8 cellular contexts compared by ENCODE assay signal in the genomic region with DNA sequence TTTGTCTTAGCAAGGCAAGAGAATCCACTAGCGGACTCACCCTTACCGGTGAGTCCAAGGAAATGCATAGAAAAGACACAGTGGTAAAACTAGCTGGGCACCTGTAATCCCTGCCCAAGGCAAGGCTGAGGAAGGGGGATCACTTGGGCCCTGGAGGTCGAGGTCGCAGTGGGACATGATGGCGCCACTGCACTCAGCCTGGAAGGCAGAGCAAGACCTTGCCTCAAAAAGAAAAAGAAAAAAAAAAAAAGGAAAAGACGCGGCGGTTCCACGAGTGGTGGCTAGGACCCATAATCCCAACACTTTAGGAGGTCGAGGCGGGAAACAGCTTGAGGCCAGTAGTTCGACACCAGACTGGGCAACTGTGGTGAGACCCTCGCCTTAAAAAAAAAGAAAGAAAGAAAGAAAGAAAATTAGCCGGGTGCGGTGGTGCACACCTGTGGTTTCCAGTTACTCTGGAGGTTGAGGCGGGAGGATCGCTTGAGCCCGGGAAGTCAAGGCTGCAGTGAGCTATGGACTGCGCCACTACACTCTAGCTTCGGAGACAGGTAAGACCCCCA. TPM values are rescaled to one million over a fixed set of nuclear protein-coding genes. Genes with fewer than 3 reads are reported as not detected.
DNase-seq lines count a peak whose midpoint lies in the region; ATAC-seq and TF ChIP-seq lines count a peak whose summit lies in the region.

No MANE protein-coding gene starts in this region.

- ATAC-seq in naive B cell (ENCODE audit: low read depth in 2 of 2) (no peak), HG03196 (IDR thresholded peaks at IDR 0.05; ENCODE audit: unreplicated experiment) (no peak), HG03565 (IDR thresholded peaks at IDR 0.05; ENCODE audit: unreplicated experiment) (no peak), HG03457 (IDR thresholded peaks at IDR 0.05; ENCODE audit: unreplicated experiment) (no peak)

- peak overlapping the region; percentile 89 to 98 (median 96) for H3K27ac Mint-ChIP-seq in naive B cell

- H4K20me1 ChIP-seq in Karpas-422 (ENCODE audit: insufficient read depth, low read depth, low read length), result no peaks in the 10 kb centered on the region

- H3K9ac ChIP-seq in Karpas-422 (ENCODE audit: low read length) (peak overlapping the region; percentile 73), colonic mucosa (ENCODE audit: low read depth in 2 of 2, low read length in 2 of 2) (peak overlapping the region; percentile 52 to 77)

- H3K9me3 Mint-ChIP-seq in naive B cell, result peaks cover 0 to 4% (median 0%) of the 10 kb centered on the region in 7 donors

- intact Hi-C loops in colonic mucosa (cut with DNase I), result no loop called here

- H3K27me3 ChIP-seq in ACC112 (ENCODE audit: insufficient read depth, low read length) (no peaks in the 10 kb centered on the region), Karpas-422 (ENCODE audit: low read length) (no peaks in the 10 kb centered on the region), colonic mucosa (no peaks in the 10 kb centered on the region)

- H3K4me2 ChIP-seq in Karpas-422 (ENCODE audit: low read depth, low read length, poor library complexity, severe bottlenecking), result peak overlapping the region; percentile 78

- H3K9me2 ChIP-seq in Karpas-422 (replicated peaks; ENCODE audit: insufficient read depth, low read length), result no peaks in the 10 kb centered on the region

- H3K4me3 ChIP-seq in ACC112 (ENCODE audit: low read depth, low read length), result peak overlapping the region; percentile 79
- H3K4me3 ChIP-seq in Karpas-422 (ENCODE audit: low read length), result peak overlapping the region; percentile 67
- peak overlapping the region; percentile 47 for H3K4me3 ChIP-seq in colonic mucosa

- H3K36me3 ChIP-seq in ACC112 (ENCODE audit: insufficient read depth, low read length) (no peaks in the 10 kb centered on the region), Karpas-422 (ENCODE audit: insufficient read depth, low read length) (no peaks in the 10 kb centered on the region), colonic mucosa (no peaks in the 10 kb centered on the region)

- no peak for DNase-seq in Karpas-422
- no peak for DNase-seq in colonic mucosa
- DNase-seq in naive B cell, result no peak
- no peak for DNase-seq in DMS53 (lab: John Stamatoyannopoulos, UW)

- H3K27me3 Mint-ChIP-seq in naive B cell, result no peaks in the 10 kb centered on the region

- no peak for TF ChIP-seq CTCF in colonic mucosa (IDR thresholded peaks at IDR 0.05)

- H3K36me3 Mint-ChIP-seq in naive B cell, result peaks cover 0 to 14% of the 10 kb centered on the region in 2 donors

- H2AFZ ChIP-seq in ACC112 (ENCODE audit: low read length, unreplicated experiment) (peak overlapping the region; percentile 84), Karpas-422 (ENCODE audit: low read length) (peak overlapping the region; percentile 95; the same call in 1 of the 2 replicates)

- peaks cover 23 to 55% (median 47%) of the 10 kb centered on the region in 3 donors for H3K4me1 Mint-ChIP-seq in naive B cell

- no peak overlapping the region for H3K27ac ChIP-seq in ACC112 (ENCODE audit: low read depth, low read length)
- H3K27ac ChIP-seq in Karpas-422 (ENCODE audit: low read length), result no peak overlapping the region
- H3K27ac ChIP-seq in colonic mucosa, result peak overlapping the region; percentile 76

- H3K4me1 ChIP-seq in ACC112 (ENCODE audit: control insufficient read depth, insufficient read depth, low read length, unreplicated experiment) (peaks cover 16% of the 10 kb centered on the region), Karpas-422 (ENCODE audit: low read length) (peaks cover 10% of the 10 kb centered on the region), colonic mucosa (peaks cover 9% of the 10 kb centered on the region)

- H3K79me2 ChIP-seq in ACC112 (ENCODE audit: control insufficient read depth, insufficient read depth, low read length, unreplicated experiment) (peaks cover 16% of the 10 kb centered on the region), Karpas-422 (ENCODE audit: low read length) (no peaks in the 10 kb centered on the region)

- H3K9me3 ChIP-seq in Karpas-422 (ENCODE audit: low read length) (no peaks in the 10 kb centered on the region), colonic mucosa (no peaks in the 10 kb centered on the region)

- peak overlapping the region; percentile 81 to 94 (median 88) for H3K4me3 Mint-ChIP-seq in naive B cell

RNA-seq across cellular contexts. Expression of a gene that starts 0.8 kb away (rescaled TPM):
- total RNA-seq in Karpas-422 (2014; rRNA removed; shearing (Covaris generic); ENCODE audit: low replicate concordance), result 1.5 and 2.2 TPM in 2 replicates
- total RNA-seq in colonic mucosa, result 10 to 100 TPM in 1 of 2 donors, 1 to 10 TPM in 1; 6.6 to 20.7 TPM
- polyA plus RNA-seq in naive B cell (ENCODE audit: low read depth in 6 of 6), result 10 to 100 TPM; 31.7 to 82.8 (median 59.0) TPM
